In the genomic region with DNA sequence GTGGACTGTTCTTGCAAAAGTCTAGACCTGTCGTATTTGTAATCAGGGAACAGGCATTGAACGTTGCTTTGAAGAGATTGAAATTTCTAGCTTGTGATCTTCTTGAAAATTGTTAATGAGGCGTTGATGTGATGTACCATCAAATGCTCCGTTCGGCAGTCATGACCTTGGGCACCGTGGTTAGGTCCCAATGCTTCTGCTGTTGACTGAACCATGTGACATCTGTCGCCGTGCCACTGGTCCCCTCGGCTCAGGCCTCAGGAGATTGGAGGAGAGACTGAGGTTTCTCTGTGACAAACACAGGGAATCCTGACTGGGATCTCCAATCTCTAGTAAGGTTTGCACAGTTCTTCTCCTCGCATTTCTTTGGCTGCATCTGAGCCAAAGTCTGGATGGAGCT, we compare ENCODE assay signal across 10 cellular contexts. TPM values are rescaled to one million over a fixed set of nuclear protein-coding genes. Genes with fewer than 3 reads are reported as not detected.
DNase-seq lines count a peak whose midpoint lies in the region; ATAC-seq, FAIRE-seq and TF ChIP-seq lines count a peak whose summit lies in the region.
"Had no signal": no experiment of that assay in that cellular context is flagged by ENCODE, and none has a peak within 500 bp of the region (broad histone marks: within the 10 kb centered on the region; RNA-seq: fewer than 3 reads in every experiment).

No MANE protein-coding gene starts in this region.

- TF ChIP-seq CTCF in left ventricle myocardium inferior (IDR thresholded peaks at IDR 0.05; ENCODE audit: borderline replicate concordance) (no peak), keratinocyte (optimal IDR thresholded peaks at IDR 0.05 in 1 of 3, IDR thresholded peaks at IDR 0.05 in 1 of 3, conservative IDR thresholded peaks at IDR 0.05 in 1 of 3; ENCODE audit: extremely low read depth in 1 of 3, insufficient read depth in 2 of 3, low read length in 3 of 3) (no peak), transverse colon (IDR thresholded peaks at IDR 0.05) (no peak)

- dilution Hi-C loops in keratinocyte (cut with MboI; ENCODE audit: extremely low pct_ligation_motif_present, low sequenced_read_pairs) = no loop called here

- H3K4me1 Mint-ChIP-seq in T-helper 1 cell treated with Interleukin-12 subunit alpha and Interleukin-12 subunit beta and Interleukin-4 antibody, amounts not matched to agents 30 μg/mL and 1 μg/mL, for 36 hours (ENCODE audit: low read depth) = peaks cover 47% of the 10 kb centered on the region

- H2AFZ ChIP-seq in keratinocyte (ENCODE audit: control insufficient read depth, low read length) = no peak overlapping the region

- H3K27ac Mint-ChIP-seq in T-helper 1 cell treated with Interleukin-12 subunit alpha and Interleukin-12 subunit beta and Interleukin-4 antibody, amounts not matched to agents 30 μg/mL and 1 μg/mL, for 36 hours = peak overlapping the region; percentile 97

- H3K79me2 ChIP-seq in keratinocyte (ENCODE audit: control insufficient read depth, insufficient read depth, low read length) = no peaks in the 10 kb centered on the region

- ATAC-seq in HG03342 (IDR thresholded peaks at IDR 0.05; ENCODE audit: unreplicated experiment) (no peak), HG02885 (IDR thresholded peaks at IDR 0.05; ENCODE audit: poor library complexity, unreplicated experiment) (no peak)

- in situ Hi-C loops in transverse colon (cut with MboI; ENCODE audit: low pct_ligation_motif_present in 1 of 4, low pct_unique_long_range_greater_than_20kb in 1 of 4, low sequenced_read_pairs in 3 of 4) = loop anchor here in 2 of 4 donors (25.0 kb wide), 1 partner anchor 310 kb away; no protein-coding TSS in a partner anchor

- no peak overlapping the region for H3K4me2 ChIP-seq in keratinocyte (ENCODE audit: control insufficient read depth, extremely low read depth, insufficient read depth, low read depth, low read length)

- FAIRE-seq in keratinocyte (lab: Jason Lieb, UNC) = peak; percentile 5

- H3K4me1 ChIP-seq in left ventricle myocardium inferior (peaks cover 20% of the 10 kb centered on the region), keratinocyte (ENCODE audit: control insufficient read depth, extremely low read depth, insufficient read depth, low read length) (peaks cover 21% of the 10 kb centered on the region), transverse colon (peaks cover 3 to 10% (median 9%) of the 10 kb centered on the region in 4 donors)

- H3K9me1 ChIP-seq in keratinocyte (ENCODE audit: control insufficient read depth, extremely low read depth, insufficient read depth, low read length) = no peaks in the 10 kb centered on the region

- TF ChIP-seq POLR2A in transverse colon (IDR thresholded peaks at IDR 0.05) = no peak

- H3K27me3 Mint-ChIP-seq in T-helper 1 cell treated with Interleukin-12 subunit alpha and Interleukin-12 subunit beta and Interleukin-4 antibody, amounts not matched to agents 30 μg/mL and 1 μg/mL, for 36 hours (ENCODE audit: low read depth) = no peaks in the 10 kb centered on the region

- no peak for DNase-seq in left ventricle myocardium inferior
- no peak for DNase-seq in cardiac septum (ENCODE audit: low spot score)
- DNase-seq in keratinocyte (ENCODE audit: low read depth, low spot score) = no peak
- DNase-seq in transverse colon = no peak
- DNase-seq in activated gamma-delta T cell treated with Interleukin-2 at 50 U/mL for 16 hours = no peak
- DNase-seq: NCI-H446 had no signal

- no peaks in the 10 kb centered on the region for H3K9me3 Mint-ChIP-seq in T-helper 1 cell treated with Interleukin-12 subunit alpha and Interleukin-12 subunit beta and Interleukin-4 antibody, amounts not matched to agents 30 μg/mL and 1 μg/mL, for 36 hours

- H3K27ac ChIP-seq in left ventricle myocardium inferior (replicated peaks) (peak overlapping the region; percentile 29), keratinocyte (ENCODE audit: control insufficient read depth, insufficient read depth, low read length) (no peak overlapping the region), transverse colon (peak overlapping the region; percentile 14 to 73 (median 58))
- H3K27ac ChIP-seq: C4-2B had no signal

- intact Hi-C loops in left ventricle myocardium inferior (cut with micrococcal nuclease) (no loop called here), cardiac septum (cut with DNase I) (no loop called here), transverse colon (cut with DNase I; ENCODE audit: low total_unique reads) (loop anchor here (5.0 kb wide), 1 partner anchor 1665 kb away; no protein-coding TSS in a partner anchor)

- peaks cover 29% of the 10 kb centered on the region for H3K36me3 Mint-ChIP-seq in T-helper 1 cell treated with Interleukin-12 subunit alpha and Interleukin-12 subunit beta and Interleukin-4 antibody, amounts not matched to agents 30 μg/mL and 1 μg/mL, for 36 hours (ENCODE audit: low read depth)

- peaks cover 7% of the 10 kb centered on the region for H4K20me1 ChIP-seq in keratinocyte (ENCODE audit: control insufficient read depth, extremely low read depth, insufficient read depth, low read length)

- H3K36me3 ChIP-seq in left ventricle myocardium inferior = no peaks in the 10 kb centered on the region
- H3K36me3 ChIP-seq in keratinocyte (ENCODE audit: control insufficient read depth in 2 of 2, extremely low read depth in 1 of 2, insufficient read depth in 2 of 2, low read length in 2 of 2) = no peaks in the 10 kb centered on the region
- no peaks in the 10 kb centered on the region for H3K36me3 ChIP-seq in transverse colon

- TF ChIP-seq EP300 in transverse colon (IDR thresholded peaks at IDR 0.05; ENCODE audit: low read depth) = no peak

- H3K4me3 Mint-ChIP-seq in T-helper 1 cell treated with Interleukin-12 subunit alpha and Interleukin-12 subunit beta and Interleukin-4 antibody, amounts not matched to agents 30 μg/mL and 1 μg/mL, for 36 hours = peak overlapping the region; percentile 89

- H3K4me3 ChIP-seq in left ventricle myocardium inferior (peak overlapping the region; percentile 60), keratinocyte (ENCODE audit: control insufficient read depth in 2 of 3, extremely low read depth in 1 of 3, insufficient read depth in 2 of 3, low read depth in 1 of 3, low read length in 3 of 3) (no peak overlapping the region), transverse colon (peak overlapping the region in 1 of 4 donors; percentile 41)

- H3K9ac ChIP-seq in keratinocyte (ENCODE audit: control insufficient read depth, extremely low read depth, insufficient read depth, low read length) = no peak overlapping the region

- H3K27me3 ChIP-seq in left ventricle myocardium inferior (ENCODE audit: low read depth) = no peaks in the 10 kb centered on the region
- peaks cover 8% of the 10 kb centered on the region for H3K27me3 ChIP-seq in keratinocyte (ENCODE audit: control insufficient read depth, extremely low read depth, insufficient read depth, low read length)
- peaks cover 10% of the 10 kb centered on the region for H3K27me3 ChIP-seq in transverse colon

- 60 to 81% methylated on average over 10 of the region's 10 CpGs for WGBS in transverse colon (ENCODE audit: low coverage in 1 of 2), 2 donors

- no peaks in the 10 kb centered on the region for H3K9me3 ChIP-seq in left ventricle myocardium inferior (replicated peaks)
- H3K9me3 ChIP-seq in keratinocyte (ENCODE audit: control insufficient read depth, low read depth, low read length) = no peaks in the 10 kb centered on the region
- no peaks in the 10 kb centered on the region for H3K9me3 ChIP-seq in transverse colon

RNA-seq across cellular contexts. Expression of gene KCNAB2, which starts 18.1 kb away (rescaled TPM):
- total RNA-seq in left ventricle myocardium inferior = 31.0 TPM
- total RNA-seq in cardiac septum = 19.3 TPM
- 1.3 to 2.5 TPM (median 1.8 TPM) in 3 replicates for polyA plus RNA-seq in keratinocyte
- 4.3 TPM for polyA plus RNA-seq in keratinocyte (2011; ENCODE audit: low read depth)
- 1.4 and 2.5 TPM in 2 replicates for polyA plus RNA-seq in keratinocyte (2011; cell fraction: cytosol; rRNA removed)
- 3.4 and 4.7 TPM in 2 replicates for polyA plus RNA-seq in keratinocyte (2011; cell fraction: nucleus; rRNA removed)
- polyA plus RNA-seq in keratinocyte (2012; ENCODE audit: low replicate concordance) = 2.0 and 2.3 TPM in 2 replicates
- polyA minus RNA-seq in keratinocyte = 1.1 to 5.6 TPM (median 3.0 TPM) in 3 replicates
- 5.9 TPM for polyA minus RNA-seq in keratinocyte (2011; cell fraction: cytosol; rRNA and poly(A)+ RNA removed)
- polyA minus RNA-seq in keratinocyte (2011; cell fraction: nucleus; rRNA and poly(A)+ RNA removed) = 1.8 and 4.5 TPM in 2 replicates
- 10 to 100 TPM in 1 of 4 donors, 1 to 10 TPM in 2, under 1 TPM in 1; 1.00 to 25.4 (median 7.9) TPM for total RNA-seq in transverse colon

RNA-seq across cellular contexts. Expression of gene NPHP4, which starts 35.4 kb away (rescaled TPM):
- total RNA-seq in left ventricle myocardium inferior (3.7 TPM), cardiac septum (6.6 TPM), transverse colon (10 to 100 TPM in 2 of 4 donors, 1 to 10 TPM in 2; 6.7 to 19.9 (median 10.5) TPM)
- 3.6 to 5.1 TPM (median 3.7 TPM) in 3 replicates for polyA plus RNA-seq in keratinocyte
- 2.3 TPM for polyA plus RNA-seq in keratinocyte (2011; ENCODE audit: low read depth)
- 2.5 and 4.5 TPM in 2 replicates for polyA plus RNA-seq in keratinocyte (2011; cell fraction: cytosol; rRNA removed)
- polyA plus RNA-seq in keratinocyte (2011; cell fraction: nucleus; rRNA removed) = 17.6 and 24.5 TPM in 2 replicates
- 4.2 and 6.9 TPM in 2 replicates for polyA plus RNA-seq in keratinocyte (2012; ENCODE audit: low replicate concordance)
- polyA minus RNA-seq in keratinocyte = 8.9 to 11.9 TPM (median 9.2 TPM) in 3 replicates
- 7.3 TPM for polyA minus RNA-seq in keratinocyte (2011; cell fraction: cytosol; rRNA and poly(A)+ RNA removed)
- polyA minus RNA-seq in keratinocyte (2011; cell fraction: nucleus; rRNA and poly(A)+ RNA removed) = 14.9 and 21.6 TPM in 2 replicates
